Comparison of ENCODE assay signal across 1 cellular context in genomic region chr13:28408235-28408848, GRCh38.
TF ChIP-seq lines count a peak whose summit lies in the region.

No MANE protein-coding gene starts in this region.

TF ChIP-seq in GM12878, 131 proteins besides CTCF, POLR2A, EP300 and RAD21 (continued from another document):
- TF ChIP-seq NR2F1 (conservative IDR thresholded peaks at IDR 0.05) (peak; percentile 62), POLR2AphosphoS5 (IDR thresholded peaks at IDR 0.05; ENCODE audit: low read length) (no peak), ZBED1 (IDR thresholded peaks at IDR 0.05; ENCODE audit: borderline replicate concordance) (no peak)
